14 cellular contexts compared by ENCODE assay signal in the genomic region with DNA sequence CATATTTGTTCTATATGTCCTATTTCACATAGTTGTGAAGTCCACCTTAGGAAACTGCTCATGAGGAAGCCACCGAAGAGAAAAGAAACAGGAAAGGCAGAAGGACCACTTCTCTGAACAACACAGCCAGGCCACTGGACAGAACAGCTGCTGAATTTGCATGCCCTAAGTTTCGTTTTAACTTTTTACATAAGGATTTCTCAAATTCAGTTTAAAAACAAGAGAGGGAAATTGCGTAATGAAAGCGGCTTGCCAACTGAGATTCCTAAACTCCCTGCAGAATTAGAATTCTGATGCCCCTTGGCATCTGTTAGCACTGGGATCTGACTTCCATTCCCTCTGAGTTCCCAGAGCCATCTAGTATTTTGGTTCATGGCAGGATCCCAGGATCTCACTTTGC. TPM values are rescaled to one million over a fixed set of nuclear protein-coding genes. Genes with fewer than 3 reads are reported as not detected.
DNase-seq lines count a peak whose midpoint lies in the region; ATAC-seq and TF ChIP-seq lines count a peak whose summit lies in the region.
"Had no signal": no experiment of that assay in that cellular context is flagged by ENCODE, and none has a peak within 500 bp of the region (broad histone marks: within the 10 kb centered on the region; RNA-seq: fewer than 3 reads in every experiment).

No MANE protein-coding gene starts in this region.

- no peak overlapping the region for H3K27ac Mint-ChIP-seq in stimulated activated naive B cell treated with anti-CD40 and anti-IgM and Interleukin-4, amounts not matched to agents 10 μg/mL and 1 μg/mL and 100 μg/mL, for 72 hours
- H3K27ac Mint-ChIP-seq: activated CD4-positive, alpha-beta T cell treated with anti-CD3 and anti-CD28 coated beads, Interleukin-2, amount 10 ng/mL, durations not matched to agents 7 days and 5 days; activated naive CD4-positive, alpha-beta T cell treated with anti-CD3 and anti-CD28 coated beads, Interleukin-2, amount 10 ng/mL, durations not matched to agents 7 days and 5 days; CD4-positive, alpha-beta memory T cell; effector memory CD8-positive, alpha-beta T cell had no signal

- H4K20me1 ChIP-seq in osteoblast (ENCODE audit: insufficient read depth, low read length) = no peaks in the 10 kb centered on the region

- H3K9me3 Mint-ChIP-seq in stimulated activated naive B cell treated with anti-CD40 and anti-IgM and Interleukin-4, amounts not matched to agents 10 μg/mL and 1 μg/mL and 100 μg/mL, for 72 hours = no peaks in the 10 kb centered on the region
- H3K9me3 Mint-ChIP-seq: activated CD4-positive, alpha-beta T cell treated with anti-CD3 and anti-CD28 coated beads, Interleukin-2, amount 10 ng/mL, durations not matched to agents 7 days and 5 days; activated naive CD4-positive, alpha-beta T cell treated with anti-CD3 and anti-CD28 coated beads, Interleukin-2, amount 10 ng/mL, durations not matched to agents 7 days and 5 days; effector memory CD8-positive, alpha-beta T cell had no signal

- no peaks in the 10 kb centered on the region for H3K9me3 ChIP-seq in osteoblast (ENCODE audit: low read depth, low read length)

- DNase-seq in AG09319 (ENCODE audit: extremely low read depth, low read depth) = peak; percentile 76
- peak; percentile 77 for DNase-seq in NOMO-1 treated with DMSO at 0.1 percent for 48 hours (lab: John Stamatoyannopoulos, UW; ENCODE audit: unreplicated experiment)
- peak; percentile 95 for DNase-seq in fibroblast of pulmonary artery (ENCODE audit: low read depth)
- no peak for DNase-seq in osteoblast (ENCODE audit: insufficient read length, low spot score, missing footprints)
- DNase-seq in NCI-H526 (lab: John Stamatoyannopoulos, UW) = no peak
- no peak for DNase-seq in NCI-H82 (lab: John Stamatoyannopoulos, UW)
- no peak for DNase-seq in posterior cingulate gyrus
- DNase-seq in stimulated activated naive B cell treated with anti-CD40 and anti-IgM and Interleukin-4, amounts not matched to agents 10 μg/mL and 1 μg/mL and 100 μg/mL, for 72 hours = no peak
- DNase-seq: activated CD4-positive, alpha-beta T cell treated with anti-CD3 and anti-CD28 coated beads, Interleukin-2, amount 10 ng/mL, durations not matched to agents 7 days and 5 days; activated naive CD4-positive, alpha-beta T cell treated with anti-CD3 and anti-CD28 coated beads, Interleukin-2, amount 10 ng/mL, durations not matched to agents 7 days and 5 days; CD4-positive, alpha-beta memory T cell; effector memory CD8-positive, alpha-beta T cell; stimulated activated CD8-positive, alpha-beta memory T cell treated with anti-CD3 and anti-CD28 coated beads, Interleukin-4, amount 100 ng/mL, for 48 hours had no signal

- H3K4me1 ChIP-seq in osteoblast (ENCODE audit: insufficient read depth, low read length) = peaks cover 11% of the 10 kb centered on the region

- intact Hi-C loops in posterior cingulate gyrus (cut with DNase I) = no loop called here

- peaks cover 3 to 6% of the 10 kb centered on the region in 2 donors for H3K4me1 Mint-ChIP-seq in stimulated activated naive B cell treated with anti-CD40 and anti-IgM and Interleukin-4, amounts not matched to agents 10 μg/mL and 1 μg/mL and 100 μg/mL, for 72 hours
- H3K4me1 Mint-ChIP-seq: activated CD4-positive, alpha-beta T cell treated with anti-CD3 and anti-CD28 coated beads, Interleukin-2, amount 10 ng/mL, durations not matched to agents 7 days and 5 days; activated naive CD4-positive, alpha-beta T cell treated with anti-CD3 and anti-CD28 coated beads, Interleukin-2, amount 10 ng/mL, durations not matched to agents 7 days and 5 days; CD4-positive, alpha-beta memory T cell had no signal

- peak overlapping the region; percentile 26 for H3K27ac ChIP-seq in osteoblast (ENCODE audit: low read depth, low read length)

- TF ChIP-seq CTCF in AG09319 (IDR thresholded peaks at IDR 0.05; ENCODE audit: low read depth, low read length) = no peak
- TF ChIP-seq CTCF in fibroblast of pulmonary artery (IDR thresholded peaks at IDR 0.05; ENCODE audit: low read length, missing control alignments) = no peak
- no peak for TF ChIP-seq CTCF in osteoblast (IDR thresholded peaks at IDR 0.05; ENCODE audit: extremely low read depth, low read depth, low read length)

- H3K27me3 ChIP-seq in osteoblast (ENCODE audit: insufficient read depth, low read length) = no peaks in the 10 kb centered on the region

- peak overlapping the region; percentile 35 for H3K4me2 ChIP-seq in osteoblast (ENCODE audit: insufficient read depth, low read length)

- H3K36me3 Mint-ChIP-seq in stimulated activated naive B cell treated with anti-CD40 and anti-IgM and Interleukin-4, amounts not matched to agents 10 μg/mL and 1 μg/mL and 100 μg/mL, for 72 hours = no peaks in the 10 kb centered on the region
- H3K36me3 Mint-ChIP-seq: activated naive CD4-positive, alpha-beta T cell treated with anti-CD3 and anti-CD28 coated beads, Interleukin-2, amount 10 ng/mL, durations not matched to agents 7 days and 5 days; CD4-positive, alpha-beta memory T cell had no signal

- no peak overlapping the region for H3K4me3 ChIP-seq in fibroblast of pulmonary artery (replicated peaks; ENCODE audit: low read depth, low read length)
- H3K4me3 ChIP-seq in osteoblast (ENCODE audit: insufficient read depth, low read length) = no peak overlapping the region

- H3K79me2 ChIP-seq in osteoblast (ENCODE audit: insufficient read depth, low read length) = no peaks in the 10 kb centered on the region

- H3K36me3 ChIP-seq in osteoblast (ENCODE audit: insufficient read depth, low read length) = no peaks in the 10 kb centered on the region

- peaks cover 19 to 21% of the 10 kb centered on the region in 2 donors for H3K27me3 Mint-ChIP-seq in stimulated activated naive B cell treated with anti-CD40 and anti-IgM and Interleukin-4, amounts not matched to agents 10 μg/mL and 1 μg/mL and 100 μg/mL, for 72 hours

- H3K4me3 Mint-ChIP-seq in stimulated activated naive B cell treated with anti-CD40 and anti-IgM and Interleukin-4, amounts not matched to agents 10 μg/mL and 1 μg/mL and 100 μg/mL, for 72 hours = no peak overlapping the region
- H3K4me3 Mint-ChIP-seq: activated CD4-positive, alpha-beta T cell treated with anti-CD3 and anti-CD28 coated beads, Interleukin-2, amount 10 ng/mL, durations not matched to agents 7 days and 5 days; activated naive CD4-positive, alpha-beta T cell treated with anti-CD3 and anti-CD28 coated beads, Interleukin-2, amount 10 ng/mL, durations not matched to agents 7 days and 5 days; CD4-positive, alpha-beta memory T cell; effector memory CD8-positive, alpha-beta T cell had no signal

- peak overlapping the region; percentile 9 for H2AFZ ChIP-seq in osteoblast (ENCODE audit: low read length)

- ATAC-seq in stimulated activated naive B cell treated with anti-CD40 and anti-IgM and Interleukin-4, amounts not matched to agents 10 μg/mL and 1 μg/mL and 100 μg/mL, for 72 hours (replicated peaks) = no peak
- ATAC-seq: effector memory CD8-positive, alpha-beta T cell had no signal

RNA-seq across cellular contexts. Expression of gene CCL8, which starts 5.0 kb away (rescaled TPM):
- 0.36 TPM in 1 of 2 replicates, not detected in the other for total RNA-seq in osteoblast
- total RNA-seq: activated CD4-positive, alpha-beta T cell treated with anti-CD3 and anti-CD28 coated beads, Interleukin-2, amount 10 ng/mL, durations not matched to agents 7 days and 5 days; CD4-positive, alpha-beta memory T cell; renal cortical epithelial cell had no signal

RNA-seq across cellular contexts. Expression of gene CCL11, which starts 28.7 kb away (rescaled TPM):
- not detected in 2 replicates for total RNA-seq in osteoblast
- total RNA-seq: activated CD4-positive, alpha-beta T cell treated with anti-CD3 and anti-CD28 coated beads, Interleukin-2, amount 10 ng/mL, durations not matched to agents 7 days and 5 days; CD4-positive, alpha-beta memory T cell; renal cortical epithelial cell had no signal

RNA-seq across cellular contexts. Expression of gene CCL13, which starts 42.0 kb away (rescaled TPM):
- 0.36 TPM in 1 of 2 replicates, not detected in the other for total RNA-seq in osteoblast
- total RNA-seq: activated CD4-positive, alpha-beta T cell treated with anti-CD3 and anti-CD28 coated beads, Interleukin-2, amount 10 ng/mL, durations not matched to agents 7 days and 5 days; CD4-positive, alpha-beta memory T cell; renal cortical epithelial cell had no signal

RNA-seq across cellular contexts. Expression of gene CCL7, which starts 44.3 kb away (rescaled TPM):
- 0.29 and 0.36 TPM in 2 replicates for total RNA-seq in osteoblast
- total RNA-seq: activated CD4-positive, alpha-beta T cell treated with anti-CD3 and anti-CD28 coated beads, Interleukin-2, amount 10 ng/mL, durations not matched to agents 7 days and 5 days; CD4-positive, alpha-beta memory T cell; renal cortical epithelial cell had no signal

RNA-seq across cellular contexts. Expression of gene CCL1, which starts 48.8 kb away (rescaled TPM):
- total RNA-seq in osteoblast = not detected in 2 replicates
- total RNA-seq: CD4-positive, alpha-beta memory T cell; renal cortical epithelial cell had no signal

Comparison
In these comparisons a context has a peak if more than half of its experiments do, and no peak if none do; other contexts are left out.
1. DNase-seq: peak in AG09319 (single experiment), NOMO-1 treated with DMSO at 0.1 percent for 48 hours (single experiment) and fibroblast of pulmonary artery (single experiment); none in osteoblast (single experiment), NCI-H526 (0 of 2), NCI-H82 (single experiment), posterior cingulate gyrus (0 of 10) and stimulated activated naive B cell treated with anti-CD40 and anti-IgM and Interleukin-4, amounts not matched to agents 10 μg/mL and 1 μg/mL and 100 μg/mL, for 72 hours (single experiment).